In genomic region chr10:25056726-25057125, GRCh38 we compare ENCODE assay signal across 6 cellular contexts. TPM values are rescaled to one million over a fixed set of nuclear protein-coding genes. Genes with fewer than 3 reads are reported as not detected.
"Had no signal": no experiment of that assay in that cellular context is flagged by ENCODE, and none has a peak within 500 bp of the region (broad histone marks: within the 10 kb centered on the region; RNA-seq: fewer than 3 reads in every experiment).

No MANE protein-coding gene starts in this region.

- H2AFZ ChIP-seq: GM23338 had no signal

- H3K4me2 ChIP-seq: GM23338 had no signal

- ATAC-seq: GM23338 had no signal

- FAIRE-seq: H1, H54 had no signal

- DNase-seq: H9, HCEC 1CT had no signal

- H3K4me3 ChIP-seq: GM23338 had no signal

RNA-seq across cellular contexts. Expression of gene ENKUR, which starts 40.8 kb away (rescaled TPM):
- total RNA-seq: GM23338, H1, H9, HT-29 had no signal
- polyA plus RNA-seq: H1 had no signal
